Comparison of ENCODE assay signal across 1 cellular context in the genomic region with DNA sequence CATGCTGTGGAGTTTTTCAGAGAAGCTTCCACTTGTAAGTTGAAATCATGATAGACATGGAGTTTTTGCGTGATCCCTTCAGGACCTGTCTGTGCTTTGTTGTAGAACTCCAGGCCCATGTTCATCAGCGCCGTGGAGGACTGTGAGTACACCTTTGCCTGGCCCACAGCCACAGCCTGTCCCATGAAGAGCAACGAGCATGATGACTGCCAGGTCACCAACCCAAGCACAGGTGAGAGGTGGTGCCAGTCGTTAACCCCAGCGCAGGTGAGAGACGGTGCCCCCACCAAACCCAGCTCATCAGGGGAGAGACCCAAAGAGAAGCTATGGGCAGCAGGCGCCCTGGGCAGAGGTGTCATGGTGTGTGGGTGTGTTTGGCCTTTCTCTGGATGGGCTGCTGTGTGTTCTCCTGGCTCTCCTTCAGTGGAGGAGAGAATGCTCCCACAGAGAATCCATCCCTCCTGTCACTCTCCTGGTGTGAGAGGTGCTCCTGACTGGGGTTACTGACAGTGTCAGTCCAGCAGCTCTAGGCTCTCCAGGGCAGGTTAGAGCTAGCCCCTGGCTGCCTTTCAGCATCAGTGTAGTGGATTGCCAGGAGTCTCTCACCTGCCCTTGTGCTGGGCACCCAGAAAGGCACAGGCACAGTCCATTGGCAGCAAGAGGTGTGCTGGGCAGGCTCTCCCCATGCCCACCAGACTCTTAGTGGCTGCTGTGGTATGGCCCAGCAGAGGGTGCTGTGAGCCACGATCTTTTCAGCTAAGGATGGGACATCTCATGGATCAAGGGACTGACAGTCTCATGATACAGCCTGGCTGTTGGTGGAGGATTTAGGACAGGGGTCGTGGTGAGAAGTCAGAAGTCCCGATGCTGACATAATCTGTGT.
TF ChIP-seq lines count a peak whose summit lies in the region.

No MANE protein-coding gene starts in this region.

TF ChIP-seq in HepG2, 621 proteins besides CTCF, POLR2A, EP300 and RAD21:
- TF ChIP-seq CEBPB (IDR thresholded peaks at IDR 0.05; ENCODE audit: borderline replicate concordance, low read depth, low read length): no peak
- TF ChIP-seq NFIC (IDR thresholded peaks at IDR 0.05; ENCODE audit: low read length): no peak
- TF ChIP-seq PITX1 (CRISPR knock-in tag; IDR thresholded peaks at IDR 0.05): 0 out of 2 replicates have a peak, but pooled peaks have one; percentile 19
- no peak for TF ChIP-seq ZNF224 (CRISPR knock-in tag; IDR thresholded peaks at IDR 0.05)
- no peak for TF ChIP-seq ZNF12 (CRISPR knock-in tag; IDR thresholded peaks at IDR 0.05)
- no peak for TF ChIP-seq ZSCAN31 (CRISPR knock-in tag; IDR thresholded peaks at IDR 0.05; ENCODE audit: low read depth)
- TF ChIP-seq KLF13 (CRISPR knock-in tag; IDR thresholded peaks at IDR 0.05): no peak
- TF ChIP-seq, protein P1, sequence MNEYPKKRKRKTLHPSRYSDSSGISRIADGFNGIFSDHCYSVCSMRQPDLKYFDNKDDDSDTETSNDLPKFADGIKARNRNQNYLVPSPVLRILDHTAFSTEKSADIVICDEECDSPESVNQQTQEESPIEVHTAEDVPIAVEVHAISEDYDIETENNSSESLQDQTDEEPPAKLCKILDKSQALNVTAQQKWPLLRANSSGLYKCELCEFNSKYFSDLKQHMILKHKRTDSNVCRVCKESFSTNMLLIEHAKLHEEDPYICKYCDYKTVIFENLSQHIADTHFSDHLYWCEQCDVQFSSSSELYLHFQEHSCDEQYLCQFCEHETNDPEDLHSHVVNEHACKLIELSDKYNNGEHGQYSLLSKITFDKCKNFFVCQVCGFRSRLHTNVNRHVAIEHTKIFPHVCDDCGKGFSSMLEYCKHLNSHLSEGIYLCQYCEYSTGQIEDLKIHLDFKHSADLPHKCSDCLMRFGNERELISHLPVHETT (CRISPR knock-in tag; conservative IDR thresholded peaks at IDR 0.05): no peak
- TF ChIP-seq, protein P2, sequence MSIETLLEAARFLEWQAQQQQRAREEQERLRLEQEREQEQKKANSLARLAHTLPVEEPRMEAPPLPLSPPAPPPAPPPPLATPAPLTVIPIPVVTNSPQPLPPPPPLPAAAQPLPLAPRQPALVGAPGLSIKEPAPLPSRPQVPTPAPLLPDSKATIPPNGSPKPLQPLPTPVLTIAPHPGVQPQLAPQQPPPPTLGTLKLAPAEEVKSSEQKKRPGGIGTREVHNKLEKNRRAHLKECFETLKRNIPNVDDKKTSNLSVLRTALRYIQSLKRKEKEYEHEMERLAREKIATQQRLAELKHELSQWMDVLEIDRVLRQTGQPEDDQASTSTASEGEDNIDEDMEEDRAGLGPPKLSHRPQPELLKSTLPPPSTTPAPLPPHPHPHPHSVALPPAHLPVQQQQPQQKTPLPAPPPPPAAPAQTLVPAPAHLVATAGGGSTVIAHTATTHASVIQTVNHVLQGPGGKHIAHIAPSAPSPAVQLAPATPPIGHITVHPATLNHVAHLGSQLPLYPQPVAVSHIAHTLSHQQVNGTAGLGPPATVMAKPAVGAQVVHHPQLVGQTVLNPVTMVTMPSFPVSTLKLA (IDR thresholded peaks at IDR 0.05): 0 out of 2 replicates have a peak, but pooled peaks have one; percentile 27
- no peak for TF ChIP-seq NKX3-1 (CRISPR knock-in tag; IDR thresholded peaks at IDR 0.05)
- TF ChIP-seq JUN (CRISPR knock-in tag; IDR thresholded peaks at IDR 0.05): no peak
- TF ChIP-seq BORCS8-MEF2B (CRISPR knock-in tag; IDR thresholded peaks at IDR 0.05): no peak
- peak; percentile 75; the same call in 1 of the 2 replicates for TF ChIP-seq EED (CRISPR knock-in tag; IDR thresholded peaks at IDR 0.05)
- TF ChIP-seq ZNF430 (CRISPR knock-in tag; IDR thresholded peaks at IDR 0.05): no peak
- TF ChIP-seq SMC3 (IDR thresholded peaks at IDR 0.05; ENCODE audit: low read length): peak; percentile 50; the same call in 1 of the 2 replicates
- TF ChIP-seq ZEB1 (IDR thresholded peaks at IDR 0.05; ENCODE audit: insufficient replicate concordance, low read depth): no peak
- no peak for TF ChIP-seq ZMYM4 (CRISPR knock-in tag; IDR thresholded peaks at IDR 0.05)
- no peak for TF ChIP-seq ZNF136 (CRISPR knock-in tag; IDR thresholded peaks at IDR 0.05; ENCODE audit: low read depth)
- TF ChIP-seq ZBTB7A (CRISPR knock-in tag; IDR thresholded peaks at IDR 0.05): no peak
- TF ChIP-seq ZFP41 (CRISPR knock-in tag; IDR thresholded peaks at IDR 0.05; ENCODE audit: borderline replicate concordance): no peak
- TF ChIP-seq SATB2 (CRISPR knock-in tag; IDR thresholded peaks at IDR 0.05): no peak
- TF ChIP-seq SOX6 (IDR thresholded peaks at IDR 0.05): no peak
- no peak for TF ChIP-seq SOX6 (CRISPR knock-in tag; IDR thresholded peaks at IDR 0.05)
- TF ChIP-seq, protein P3, sequence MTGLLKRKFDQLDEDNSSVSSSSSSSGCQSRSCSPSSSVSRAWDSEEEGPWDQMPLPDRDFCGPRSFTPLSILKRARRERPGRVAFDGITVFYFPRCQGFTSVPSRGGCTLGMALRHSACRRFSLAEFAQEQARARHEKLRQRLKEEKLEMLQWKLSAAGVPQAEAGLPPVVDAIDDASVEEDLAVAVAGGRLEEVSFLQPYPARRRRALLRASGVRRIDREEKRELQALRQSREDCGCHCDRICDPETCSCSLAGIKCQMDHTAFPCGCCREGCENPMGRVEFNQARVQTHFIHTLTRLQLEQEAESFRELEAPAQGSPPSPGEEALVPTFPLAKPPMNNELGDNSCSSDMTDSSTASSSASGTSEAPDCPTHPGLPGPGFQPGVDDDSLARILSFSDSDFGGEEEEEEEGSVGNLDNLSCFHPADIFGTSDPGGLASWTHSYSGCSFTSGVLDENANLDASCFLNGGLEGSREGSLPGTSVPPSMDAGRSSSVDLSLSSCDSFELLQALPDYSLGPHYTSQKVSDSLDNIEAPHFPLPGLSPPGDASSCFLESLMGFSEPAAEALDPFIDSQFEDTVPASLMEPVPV (CRISPR knock-in tag; IDR thresholded peaks at IDR 0.05): no peak
- TF ChIP-seq, protein P4, sequence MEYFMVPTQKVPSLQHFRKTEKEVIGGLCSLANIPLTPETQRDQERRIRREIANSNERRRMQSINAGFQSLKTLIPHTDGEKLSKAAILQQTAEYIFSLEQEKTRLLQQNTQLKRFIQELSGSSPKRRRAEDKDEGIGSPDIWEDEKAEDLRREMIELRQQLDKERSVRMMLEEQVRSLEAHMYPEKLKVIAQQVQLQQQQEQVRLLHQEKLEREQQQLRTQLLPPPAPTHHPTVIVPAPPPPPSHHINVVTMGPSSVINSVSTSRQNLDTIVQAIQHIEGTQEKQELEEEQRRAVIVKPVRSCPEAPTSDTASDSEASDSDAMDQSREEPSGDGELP (IDR thresholded peaks at IDR 0.05; ENCODE audit: borderline replicate concordance, low read depth): no peak
- peak; percentile 68 for TF ChIP-seq STAG1 (CRISPR knock-in tag; IDR thresholded peaks at IDR 0.05)
